Comparison of ENCODE assay signal across 17 cellular contexts in the genomic region with DNA sequence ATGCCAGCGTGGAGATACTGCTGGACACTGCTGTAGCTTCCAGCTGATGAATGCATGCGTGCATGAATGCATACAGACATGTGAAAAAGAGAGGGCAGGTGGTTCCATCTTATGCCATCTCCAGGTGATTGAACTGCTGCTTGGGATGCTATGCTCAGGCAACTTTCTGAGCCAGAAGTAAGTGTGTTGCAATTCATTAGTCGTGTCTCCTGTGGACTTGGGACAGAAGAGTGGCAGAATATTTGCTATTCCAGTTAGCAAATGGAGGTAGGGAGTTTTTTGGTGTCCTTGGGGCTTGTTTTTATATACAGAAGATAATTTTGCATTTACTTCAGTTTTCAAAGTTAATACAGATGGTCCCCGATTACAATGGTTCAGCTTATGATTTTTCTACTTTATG.
"Had no signal": no experiment of that assay in that cellular context is flagged by ENCODE, and none has a peak within 500 bp of the region (broad histone marks: within the 10 kb centered on the region; RNA-seq: fewer than 3 reads in every experiment).

No MANE protein-coding gene starts in this region.

- H3K4me1 ChIP-seq: gastroesophageal sphincter, tibial artery, upper lobe of left lung, vagina had no signal

- H3K4me3 Mint-ChIP-seq: naive B cell had no signal

- H3K36me3 Mint-ChIP-seq: naive B cell had no signal

- H3K9me3 Mint-ChIP-seq: naive B cell had no signal

- H3K36me3 ChIP-seq: ovary, vagina had no signal

- H3K4me1 Mint-ChIP-seq: naive B cell had no signal

- H3K27ac ChIP-seq: gastroesophageal sphincter, ovary, tibial artery, upper lobe of left lung, vagina had no signal

- H3K27me3 Mint-ChIP-seq: naive B cell had no signal

- H3K27me3 ChIP-seq: gastroesophageal sphincter, ovary, tibial artery, upper lobe of left lung, vagina had no signal

- ATAC-seq: esophagus mucosa; gastroesophageal sphincter; left ventricle myocardium superior; right cardiac atrium; stimulated activated naive CD8-positive, alpha-beta T cell treated with anti-CD3 and anti-CD28 coated beads, Interleukin-15, Interleukin-2, amounts not matched to agents 100 U/mL and 50 U/mL, for 24 hours had no signal

- DNase-seq: effector memory CD4-positive, alpha-beta T cell; glutamatergic neuron; left ventricle myocardium superior; mesendoderm; naive B cell; ovary; right cardiac atrium; stimulated activated CD4-positive, alpha-beta T cell treated with anti-CD3 and anti-CD28 coated beads, Interleukin-2, amount 100 ng/mL, for 48 hours; stimulated activated naive CD8-positive, alpha-beta T cell treated with anti-CD3 and anti-CD28 coated beads, Interleukin-15, Interleukin-2, amounts not matched to agents 100 U/mL and 50 U/mL, for 24 hours; tibial artery; upper lobe of left lung had no signal

- H3K4me3 ChIP-seq: gastroesophageal sphincter, ovary, smooth muscle cell, tibial artery, upper lobe of left lung, vagina had no signal

- FAIRE-seq: endometrium, keratinocyte had no signal

- H3K4me2 ChIP-seq: smooth muscle cell had no signal

- H3K9me3 ChIP-seq: gastroesophageal sphincter, ovary, tibial artery, upper lobe of left lung, vagina had no signal
